In genomic region chr5:177498013-177498847, GRCh38 we compare ENCODE assay signal across 6 cellular contexts. TPM values are rescaled to one million over a fixed set of nuclear protein-coding genes. Genes with fewer than 3 reads are reported as not detected.
DNase-seq lines count a peak whose midpoint lies in the region; ATAC-seq and TF ChIP-seq lines count a peak whose summit lies in the region.

No MANE protein-coding gene starts in this region.

- H4K91ac ChIP-seq in neuronal stem cell (ENCODE audit: low read depth, low read length, poor library complexity): peak overlapping the region; percentile 59

- H3K27me3 ChIP-seq in SK-N-SH (ENCODE audit: insufficient read depth) (no peaks in the 10 kb centered on the region), mammary epithelial cell (ENCODE audit: insufficient read depth, low read length) (no peaks in the 10 kb centered on the region), neuronal stem cell (ENCODE audit: control insufficient read depth in 3 of 3, insufficient read depth in 3 of 3, low read depth in 1 of 3, low read length in 3 of 3) (peaks cover 0 to 14% (median 0%) of the 10 kb centered on the region in 3 experiments)

- peak overlapping the region; percentile 89 for H2AK5ac ChIP-seq in neuronal stem cell (ENCODE audit: low read depth, low read length)

- in situ Hi-C loops in mammary epithelial cell (cut with MboI; ENCODE audit: low sequenced_read_pairs in 2 of 2): no loop called here

- peak overlapping the region; percentile 96 for H2BK15ac ChIP-seq in neuronal stem cell (ENCODE audit: low read length)

- H2BK120ac ChIP-seq in neuronal stem cell (ENCODE audit: low read depth, low read length): peak overlapping the region; percentile 37

- H3K27ac ChIP-seq in SK-N-SH (ENCODE audit: low read depth in 2 of 2, low read length in 1 of 2): peak overlapping the region in 1 of 2 experiments; percentile 36; a peak in 1 of 4 replicates
- H3K27ac ChIP-seq in mammary epithelial cell (ENCODE audit: insufficient read depth, low read depth, low read length): no peak overlapping the region
- H3K27ac ChIP-seq in neuronal stem cell (replicated peaks; ENCODE audit: low read length): no peak overlapping the region

- H3K36me3 ChIP-seq in SK-N-SH (replicated peaks in 1 of 2; ENCODE audit: control insufficient read depth in 1 of 2, insufficient read depth in 2 of 2, low read length in 1 of 2) (peaks cover 5 to 10% of the 10 kb centered on the region in 2 experiments), mammary epithelial cell (ENCODE audit: insufficient read depth, low read length) (no peaks in the 10 kb centered on the region), neuronal stem cell (replicated peaks in 1 of 2; ENCODE audit: control insufficient read depth in 2 of 2, insufficient read depth in 2 of 2, low read length in 2 of 2) (peaks cover 9 to 30% of the 10 kb centered on the region in 2 donors)

- H3K9ac ChIP-seq in SK-N-SH (peak overlapping the region; percentile 43; the same call in 1 of the 2 replicates), mammary epithelial cell (ENCODE audit: insufficient read depth, low read length) (no peak overlapping the region), neuronal stem cell (ENCODE audit: low read depth, low read length, poor library complexity) (peak overlapping the region; percentile 91)

- peak overlapping the region; percentile 94; the same call in 1 of the 2 replicates for H3K4me2 ChIP-seq in SK-N-SH
- H3K4me2 ChIP-seq in mammary epithelial cell (ENCODE audit: insufficient read depth, low read depth, low read length): peak overlapping the region; percentile 81
- peak overlapping the region; percentile 84 for H3K4me2 ChIP-seq in neuronal stem cell (ENCODE audit: insufficient read depth, low read length, poor library complexity, severe bottlenecking)

- peaks cover 25 to 56% of the 10 kb centered on the region in 2 experiments; a peak in 3 of 4 replicates for H3K4me1 ChIP-seq in SK-N-SH (ENCODE audit: control insufficient read depth in 1 of 2, insufficient read depth in 2 of 2, low read depth in 1 of 2, low read length in 1 of 2)
- peaks cover 61% of the 10 kb centered on the region for H3K4me1 ChIP-seq in mammary epithelial cell (ENCODE audit: insufficient read depth, low read length)
- peaks cover 42 to 49% of the 10 kb centered on the region in 2 donors for H3K4me1 ChIP-seq in neuronal stem cell (ENCODE audit: control insufficient read depth in 2 of 2, insufficient read depth in 1 of 2, low read depth in 1 of 2, low read length in 2 of 2)

- H3K4ac ChIP-seq in neuronal stem cell (ENCODE audit: low read length): no peak overlapping the region

- peaks cover 23% of the 10 kb centered on the region for H3F3A ChIP-seq in SK-N-SH (replicated peaks; ENCODE audit: insufficient read depth)

- no peak for DNase-seq in SK-N-SH
- DNase-seq in mammary epithelial cell: peak; percentile 23
- no peak for DNase-seq in neuronal stem cell (ENCODE audit: low spot score)
- DNase-seq in NCI-H1105 (lab: John Stamatoyannopoulos, UW): no peak
- no peak for DNase-seq in omental fat pad (ENCODE audit: low spot score)

- no peak for TF ChIP-seq CTCF in SK-N-SH (IDR thresholded peaks at IDR 0.05)
- TF ChIP-seq CTCF in mammary epithelial cell (conservative IDR thresholded peaks at IDR 0.05 in 1 of 2, IDR thresholded peaks at IDR 0.05 in 1 of 2; ENCODE audit: extremely low read depth in 1 of 2, insufficient read depth in 1 of 2, low read depth in 1 of 2, low read length in 2 of 2): no peak
- no peak for TF ChIP-seq CTCF in omental fat pad (IDR thresholded peaks at IDR 0.05)

- peak overlapping the region; percentile 50 for H2BK12ac ChIP-seq in neuronal stem cell (ENCODE audit: low read length)

- peak overlapping the region; percentile 59 for H2AFZ ChIP-seq in SK-N-SH (ENCODE audit: low read depth)
- H2AFZ ChIP-seq in mammary epithelial cell (ENCODE audit: low read depth, low read length): peak overlapping the region; percentile 77
- peak overlapping the region; percentile 73 for H2AFZ ChIP-seq in neuronal stem cell (ENCODE audit: low read length)

- no peak overlapping the region for H4K8ac ChIP-seq in neuronal stem cell (ENCODE audit: low read depth, low read length)

- POLR2A ChIA-PET in SK-N-SH (lab: Yijun Ruan, JAX): interaction anchor here (0.6 to 6.7 kb wide), 6 partner anchors 18 to 73 kb away, joined by 4 to 43 read pairs (median 5); partner anchors contain the start of gene DDX41

- peaks cover 38% of the 10 kb centered on the region for H3K79me2 ChIP-seq in SK-N-SH (ENCODE audit: insufficient read depth)
- peaks cover 36% of the 10 kb centered on the region for H3K79me2 ChIP-seq in mammary epithelial cell (ENCODE audit: insufficient read depth, low read length)

- 52% methylated on average over 34 of the region's 48 CpGs for WGBS in SK-N-SH (ENCODE audit: low lambda C conversion rate)
- 28% methylated on average over 26 of the region's 48 CpGs for WGBS in mammary epithelial cell (ENCODE audit: low coverage, missing lambda C conversion rate)
- no CpG with 5 or more reads among the region's 48 CpGs for WGBS in neuronal stem cell (ENCODE audit: extremely low coverage in 2 of 2, insufficient read length in 2 of 2, insufficient replicate concordance in 1 of 2), 2 donors

- no peak overlapping the region for H3K14ac ChIP-seq in neuronal stem cell (ENCODE audit: low read length)

- TF ChIP-seq RAD21 in SK-N-SH (IDR thresholded peaks at IDR 0.05; ENCODE audit: low read length): no peak

- ATAC-seq in SK-N-SH treated with all-trans-retinoic acid at 6 μM for 48 hours (no peak), omental fat pad (ENCODE audit: low FRiP score) (no peak)

- H3K23ac ChIP-seq in neuronal stem cell (ENCODE audit: low read depth, low read length, poor library complexity): peak overlapping the region; percentile 76

- H3K18ac ChIP-seq in neuronal stem cell (ENCODE audit: low read length): peak overlapping the region; percentile 92

- peaks cover 4% of the 10 kb centered on the region for H3K79me1 ChIP-seq in neuronal stem cell (ENCODE audit: low read depth, low read length)

- dilution Hi-C loops in mammary epithelial cell (cut with HindIII; ENCODE audit: low sequenced_read_pairs): no loop called here

- H3K4me3 ChIP-seq in SK-N-SH (ENCODE audit: low read depth in 2 of 2, low read length in 1 of 2): peak overlapping the region; percentile 83 to 94
- H3K4me3 ChIP-seq in mammary epithelial cell (replicated peaks in 1 of 3; ENCODE audit: insufficient read depth in 1 of 3, low read depth in 2 of 3, low read length in 3 of 3): peak overlapping the region; percentile 36 to 80 (median 42)
- H3K4me3 ChIP-seq in neuronal stem cell (ENCODE audit: low read length in 2 of 2): peak overlapping the region; percentile 37 to 79

- no peak for TF ChIP-seq EP300 in SK-N-SH (IDR thresholded peaks at IDR 0.05; ENCODE audit: borderline replicate concordance in 1 of 2, low read depth in 1 of 2, low read length in 1 of 2)

- no peaks in the 10 kb centered on the region for H3K9me3 ChIP-seq in SK-N-SH
- H3K9me3 ChIP-seq in mammary epithelial cell (replicated peaks; ENCODE audit: insufficient read depth, low read length): no peaks in the 10 kb centered on the region
- H3K9me3 ChIP-seq in neuronal stem cell (replicated peaks in 1 of 2; ENCODE audit: control insufficient read depth in 2 of 2, insufficient read depth in 1 of 2, low read depth in 1 of 2, low read length in 2 of 2): no peaks in the 10 kb centered on the region

- intact Hi-C loops in mammary epithelial cell (cut with micrococcal nuclease): loop anchor here (2.0 to 5.0 kb wide), 2 partner anchors 94 to 383 kb away; partner anchors contain the start of gene TMED9

- CTCF ChIA-PET in SK-N-SH (lab: Yijun Ruan, JAX) (interaction anchor here (1.1 to 15.9 kb wide), 9 partner anchors 18 to 128 kb away, joined by 3 to 228 read pairs (median 23); partner anchors contain the start of genes DBN1 and PRR7), mammary epithelial cell (lab: Charles Lee; ENCODE audit: low non-redundant PET) (interaction anchor here (0.6 kb wide), 1 partner anchor 196 kb away, joined by 3 read pairs; no protein-coding TSS in a partner anchor)

- BruUV-seq in mammary epithelial cell (replicated peaks; lab: Mats Ljungman, UMichigan): TSS peak; percentile 58

- no peaks in the 10 kb centered on the region for H3K9me2 ChIP-seq in SK-N-SH

- no peak overlapping the region for H2BK5ac ChIP-seq in neuronal stem cell (ENCODE audit: low read length)

- H4K20me1 ChIP-seq in SK-N-SH (ENCODE audit: insufficient read depth) (peaks cover 32% of the 10 kb centered on the region), mammary epithelial cell (ENCODE audit: insufficient read depth, low read length) (no peaks in the 10 kb centered on the region)

RNA-seq across cellular contexts. Expression of gene PDLIM7, which starts 0.8 kb away (rescaled TPM):
- polyA plus RNA-seq in SK-N-SH (2012; rRNA removed) (183 and 206 TPM in 2 replicates), mammary epithelial cell (103 TPM)
- 60.8 and 101 TPM in 2 replicates for polyA plus RNA-seq in SK-N-SH (2012; cell fraction: cytosol; rRNA removed)
- polyA plus RNA-seq in SK-N-SH (2012; cell fraction: nucleus; rRNA removed): 702 and 826 TPM in 2 replicates
- total RNA-seq in mammary epithelial cell (100 to 1,000 TPM; 235 to 259 TPM), omental fat pad (10 to 100 TPM; 20.0 to 63.2 (median 34.2) TPM)
- polyA minus RNA-seq in mammary epithelial cell: 95.3 TPM
- 206 TPM for polyA plus RNA-seq in neuronal stem cell (2013, experiment 1 of 2)
- polyA plus RNA-seq in neuronal stem cell (2013, experiment 2 of 2): 193 TPM

RNA-seq across cellular contexts. Expression of gene DOK3, which starts 11.4 kb away (rescaled TPM):
- polyA plus RNA-seq in SK-N-SH (2012; rRNA removed): 1.9 and 2.2 TPM in 2 replicates
- polyA plus RNA-seq in SK-N-SH (2012; cell fraction: cytosol; rRNA removed): 0.67 and 1.2 TPM in 2 replicates
- 11.8 and 14.3 TPM in 2 replicates for polyA plus RNA-seq in SK-N-SH (2012; cell fraction: nucleus; rRNA removed)
- 1 to 10 TPM; 4.3 to 4.7 TPM for total RNA-seq in mammary epithelial cell
- polyA plus RNA-seq in mammary epithelial cell: 1.7 TPM
- 2.4 TPM for polyA minus RNA-seq in mammary epithelial cell
- polyA plus RNA-seq in neuronal stem cell (2013, experiment 1 of 2): 1.2 TPM
- 1.2 TPM for polyA plus RNA-seq in neuronal stem cell (2013, experiment 2 of 2)
- total RNA-seq in omental fat pad: 10 to 100 TPM in 3 of 4 donors, 1 to 10 TPM in 1; 7.4 to 41.0 (median 16.3) TPM

RNA-seq across cellular contexts. Expression of gene DDX41, which starts 18.5 kb away (rescaled TPM):
- polyA plus RNA-seq in SK-N-SH (2012; rRNA removed) (158 and 176 TPM in 2 replicates), mammary epithelial cell (115 TPM)
- 77.5 and 107 TPM in 2 replicates for polyA plus RNA-seq in SK-N-SH (2012; cell fraction: cytosol; rRNA removed)
- polyA plus RNA-seq in SK-N-SH (2012; cell fraction: nucleus; rRNA removed): 306 and 385 TPM in 2 replicates
- total RNA-seq in mammary epithelial cell (10 to 100 TPM; 60.7 to 80.6 TPM), omental fat pad (10 to 100 TPM; 66.2 to 93.7 (median 73.6) TPM)
- 79.3 TPM for polyA minus RNA-seq in mammary epithelial cell
- 67.4 TPM for polyA plus RNA-seq in neuronal stem cell (2013, experiment 1 of 2)
- polyA plus RNA-seq in neuronal stem cell (2013, experiment 2 of 2): 68.2 TPM

RNA-seq across cellular contexts. Expression of gene DBN1, which starts 24.8 kb away (rescaled TPM):
- polyA plus RNA-seq in SK-N-SH (2012; rRNA removed) (176 and 244 TPM in 2 replicates), mammary epithelial cell (35.0 TPM)
- polyA plus RNA-seq in SK-N-SH (2012; cell fraction: cytosol; rRNA removed): 109 and 114 TPM in 2 replicates
- polyA plus RNA-seq in SK-N-SH (2012; cell fraction: nucleus; rRNA removed): 1,021 and 1,050 TPM in 2 replicates
- total RNA-seq in mammary epithelial cell (100 to 1,000 TPM in 1 of 2 donors, 10 to 100 TPM in 1; 80.3 to 107 TPM), omental fat pad (10 to 100 TPM; 33.5 to 78.5 (median 38.3) TPM)
- 42.0 TPM for polyA minus RNA-seq in mammary epithelial cell
- polyA plus RNA-seq in neuronal stem cell (2013, experiment 1 of 2): 205 TPM
- polyA plus RNA-seq in neuronal stem cell (2013, experiment 2 of 2): 197 TPM

RNA-seq across cellular contexts. Expression of gene PRR7, which starts 51.6 kb away (rescaled TPM):
- polyA plus RNA-seq in SK-N-SH (2012; rRNA removed) (12.5 and 17.1 TPM in 2 replicates), mammary epithelial cell (14.2 TPM)
- polyA plus RNA-seq in SK-N-SH (2012; cell fraction: cytosol; rRNA removed): 12.6 and 23.0 TPM in 2 replicates
- polyA plus RNA-seq in SK-N-SH (2012; cell fraction: nucleus; rRNA removed): 29.5 and 41.3 TPM in 2 replicates
- total RNA-seq in mammary epithelial cell (10 to 100 TPM; 13.9 to 23.3 TPM), omental fat pad (1 to 10 TPM in 3 of 4 donors, not detected in 1; 1.6 to 2.8 (median 2.1) TPM)
- 1.2 TPM for polyA minus RNA-seq in mammary epithelial cell
- polyA plus RNA-seq in neuronal stem cell (2013, experiment 1 of 2): 26.8 TPM
- polyA plus RNA-seq in neuronal stem cell (2013, experiment 2 of 2): 26.8 TPM
